1 cellular context compared by ENCODE assay signal in the genomic region with DNA sequence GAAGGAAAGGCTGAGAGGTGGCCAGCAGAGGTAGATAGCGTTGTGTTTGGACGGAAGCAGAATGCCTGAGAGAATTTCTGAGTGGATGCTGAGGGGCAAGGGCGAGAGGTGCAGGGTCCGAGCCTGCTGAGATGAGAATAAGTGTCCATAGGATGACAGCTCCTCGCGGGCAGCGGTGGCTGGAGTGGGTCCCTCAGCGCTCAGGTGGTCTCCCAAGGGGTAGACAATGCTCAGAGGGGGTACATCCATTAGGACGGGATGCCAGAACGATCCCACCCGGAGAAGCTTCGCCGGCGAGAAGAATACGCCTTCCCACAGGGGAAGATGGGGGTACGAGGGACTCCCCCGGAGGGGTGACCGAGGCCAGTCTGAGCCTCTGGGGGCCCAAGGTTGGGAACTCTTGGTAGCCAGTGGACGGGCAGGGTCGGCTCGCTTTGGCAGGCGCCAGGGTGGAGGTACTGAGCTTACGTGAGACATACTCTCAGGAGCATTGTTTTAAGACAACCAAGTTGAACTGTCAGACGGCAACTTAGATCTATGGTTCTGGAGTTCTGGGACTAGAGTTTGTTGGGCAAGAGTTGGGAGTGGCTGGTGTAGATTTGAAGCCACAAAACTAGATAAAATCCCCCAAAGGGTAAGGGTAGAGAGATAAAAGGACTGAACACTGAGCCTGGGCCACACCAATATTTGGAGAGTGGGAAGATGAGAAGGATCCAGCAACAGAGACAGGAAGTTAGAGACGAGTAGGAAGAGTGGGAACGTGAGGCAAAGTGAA.
A peak's percentile ranks its signal among the peaks of the same experiment; 100 is the strongest.
TF ChIP-seq lines count a peak whose summit lies in the region.

No MANE protein-coding gene starts in this region.

TF ChIP-seq in K562, 482 proteins besides CTCF, POLR2A, EP300 and RAD21 (continued from another document):
- TF ChIP-seq, protein P1, sequence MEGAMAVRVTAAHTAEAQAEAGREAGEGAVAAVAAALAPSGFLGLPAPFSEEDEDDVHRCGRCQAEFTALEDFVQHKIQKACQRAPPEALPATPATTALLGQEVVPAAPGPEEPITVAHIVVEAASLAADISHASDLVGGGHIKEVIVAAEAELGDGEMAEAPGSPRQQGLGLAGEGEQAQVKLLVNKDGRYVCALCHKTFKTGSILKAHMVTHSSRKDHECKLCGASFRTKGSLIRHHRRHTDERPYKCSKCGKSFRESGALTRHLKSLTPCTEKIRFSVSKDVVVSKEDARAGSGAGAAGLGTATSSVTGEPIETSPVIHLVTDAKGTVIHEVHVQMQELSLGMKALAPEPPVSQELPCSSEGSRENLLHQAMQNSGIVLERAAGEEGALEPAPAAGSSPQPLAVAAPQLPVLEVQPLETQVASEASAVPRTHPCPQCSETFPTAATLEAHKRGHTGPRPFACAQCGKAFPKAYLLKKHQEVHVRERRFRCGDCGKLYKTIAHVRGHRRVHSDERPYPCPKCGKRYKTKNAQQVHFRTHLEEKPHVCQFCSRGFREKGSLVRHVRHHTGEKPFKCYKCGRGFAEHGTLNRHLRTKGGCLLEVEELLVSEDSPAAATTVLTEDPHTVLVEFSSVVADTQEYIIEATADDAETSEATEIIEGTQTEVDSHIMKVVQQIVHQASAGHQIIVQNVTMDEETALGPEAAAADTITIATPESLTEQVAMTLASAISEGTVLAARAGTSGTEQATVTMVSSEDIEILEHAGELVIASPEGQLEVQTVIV (CRISPR knock-in tag; IDR thresholded peaks at IDR 0.05; ENCODE audit: borderline replicate concordance): no peak
- TF ChIP-seq, protein P2, sequence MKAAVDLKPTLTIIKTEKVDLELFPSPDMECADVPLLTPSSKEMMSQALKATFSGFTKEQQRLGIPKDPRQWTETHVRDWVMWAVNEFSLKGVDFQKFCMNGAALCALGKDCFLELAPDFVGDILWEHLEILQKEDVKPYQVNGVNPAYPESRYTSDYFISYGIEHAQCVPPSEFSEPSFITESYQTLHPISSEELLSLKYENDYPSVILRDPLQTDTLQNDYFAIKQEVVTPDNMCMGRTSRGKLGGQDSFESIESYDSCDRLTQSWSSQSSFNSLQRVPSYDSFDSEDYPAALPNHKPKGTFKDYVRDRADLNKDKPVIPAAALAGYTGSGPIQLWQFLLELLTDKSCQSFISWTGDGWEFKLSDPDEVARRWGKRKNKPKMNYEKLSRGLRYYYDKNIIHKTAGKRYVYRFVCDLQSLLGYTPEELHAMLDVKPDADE (conservative IDR thresholded peaks at IDR 0.05; ENCODE audit: control insufficient read depth, low read depth, low read length): no peak
- TF ChIP-seq CBFA2T3 (IDR thresholded peaks at IDR 0.05): peak; percentile 72
- TF ChIP-seq BHLHE40 (IDR thresholded peaks at IDR 0.05; ENCODE audit: low read length): no peak
- no peak for TF ChIP-seq ZNF431 (CRISPR knock-in tag; IDR thresholded peaks at IDR 0.05)
- TF ChIP-seq SP1 (CRISPR knock-in tag; IDR thresholded peaks at IDR 0.05): no peak
- TF ChIP-seq CHCHD3 (CRISPR knock-in tag; IDR thresholded peaks at IDR 0.05): no peak
- TF ChIP-seq ZNF24 (IDR thresholded peaks at IDR 0.05): no peak
- TF ChIP-seq, protein P3, sequence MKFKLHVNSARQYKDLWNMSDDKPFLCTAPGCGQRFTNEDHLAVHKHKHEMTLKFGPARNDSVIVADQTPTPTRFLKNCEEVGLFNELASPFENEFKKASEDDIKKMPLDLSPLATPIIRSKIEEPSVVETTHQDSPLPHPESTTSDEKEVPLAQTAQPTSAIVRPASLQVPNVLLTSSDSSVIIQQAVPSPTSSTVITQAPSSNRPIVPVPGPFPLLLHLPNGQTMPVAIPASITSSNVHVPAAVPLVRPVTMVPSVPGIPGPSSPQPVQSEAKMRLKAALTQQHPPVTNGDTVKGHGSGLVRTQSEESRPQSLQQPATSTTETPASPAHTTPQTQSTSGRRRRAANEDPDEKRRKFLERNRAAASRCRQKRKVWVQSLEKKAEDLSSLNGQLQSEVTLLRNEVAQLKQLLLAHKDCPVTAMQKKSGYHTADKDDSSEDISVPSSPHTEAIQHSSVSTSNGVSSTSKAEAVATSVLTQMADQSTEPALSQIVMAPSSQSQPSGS (CRISPR knock-in tag; IDR thresholded peaks at IDR 0.05): no peak
- TF ChIP-seq ZNF445 (CRISPR knock-in tag; IDR thresholded peaks at IDR 0.05; ENCODE audit: low read depth): no peak
- no peak for TF ChIP-seq CREM (IDR thresholded peaks at IDR 0.05; ENCODE audit: low read depth)
- no peak for TF ChIP-seq HMG20A (CRISPR knock-in tag; conservative IDR thresholded peaks at IDR 0.05)
- no peak for TF ChIP-seq PRPF4 (IDR thresholded peaks at IDR 0.05; ENCODE audit: insufficient read depth, low read depth, low read length, poor library complexity, severe bottlenecking)
- no peak for TF ChIP-seq ZNF316 (IDR thresholded peaks at IDR 0.05)
- no peak for TF ChIP-seq ELF2 (CRISPR knock-in tag; IDR thresholded peaks at IDR 0.05)
- TF ChIP-seq DPF2 (IDR thresholded peaks at IDR 0.05): peak; percentile 55
- no peak for TF ChIP-seq HNRNPUL1 (IDR thresholded peaks at IDR 0.05; ENCODE audit: low read length)
- TF ChIP-seq ARID1B (IDR thresholded peaks at IDR 0.05): peak; percentile 71
- TF ChIP-seq CHD4 (IDR thresholded peaks at IDR 0.05; ENCODE audit: insufficient read depth, insufficient replicate concordance, low read depth, low read length, poor library complexity, severe bottlenecking): no peak
- TF ChIP-seq ZNF696 (CRISPR knock-in tag; conservative IDR thresholded peaks at IDR 0.05): no peak
- no peak for TF ChIP-seq SRSF3 (IDR thresholded peaks at IDR 0.05; ENCODE audit: insufficient read depth, low read length)
- no peak for TF ChIP-seq XRCC3 (IDR thresholded peaks at IDR 0.05)
